Comparison of ENCODE assay signal across 1 cellular context in the genomic region with DNA sequence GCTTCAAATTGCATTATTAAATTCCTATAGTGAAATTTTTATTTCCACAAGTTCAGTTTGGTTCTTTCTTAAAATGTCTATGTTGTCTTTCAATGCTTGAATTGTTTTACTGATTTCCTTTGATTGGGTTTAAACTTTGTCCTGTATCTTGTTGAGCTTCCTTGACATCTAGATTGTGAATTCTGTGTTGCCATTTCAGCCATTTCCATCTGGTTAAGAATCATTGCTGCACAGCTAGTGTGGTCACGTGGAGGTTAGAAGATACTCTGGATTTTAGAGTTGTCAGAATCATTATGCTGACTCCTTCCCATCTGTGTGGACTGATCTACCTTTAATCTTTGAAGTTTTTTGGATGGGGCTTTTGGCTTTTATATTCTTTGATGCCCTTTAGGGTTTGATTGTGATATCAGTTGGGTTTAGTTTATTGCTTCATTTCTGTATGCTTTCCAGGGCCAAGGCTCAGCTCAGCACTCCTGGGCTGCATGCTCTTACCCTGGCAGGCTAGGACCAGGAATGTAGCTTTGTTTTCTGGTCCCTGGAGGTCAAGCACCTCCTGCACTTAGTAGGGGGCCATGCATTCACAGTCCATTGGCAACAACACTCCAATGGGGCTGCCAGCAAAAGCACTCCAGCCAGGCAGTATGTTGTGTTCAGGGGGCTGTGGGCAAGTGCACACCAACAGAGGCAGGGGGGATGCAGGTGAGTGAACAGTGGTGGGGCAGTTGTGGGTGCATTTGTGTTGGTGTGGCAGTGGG.
TF ChIP-seq lines count a peak whose summit lies in the region.

No MANE protein-coding gene starts in this region.

TF ChIP-seq in GM23338, 12 proteins besides CTCF, POLR2A, EP300 and RAD21 (continued from another document):
- TF ChIP-seq, protein P1, sequence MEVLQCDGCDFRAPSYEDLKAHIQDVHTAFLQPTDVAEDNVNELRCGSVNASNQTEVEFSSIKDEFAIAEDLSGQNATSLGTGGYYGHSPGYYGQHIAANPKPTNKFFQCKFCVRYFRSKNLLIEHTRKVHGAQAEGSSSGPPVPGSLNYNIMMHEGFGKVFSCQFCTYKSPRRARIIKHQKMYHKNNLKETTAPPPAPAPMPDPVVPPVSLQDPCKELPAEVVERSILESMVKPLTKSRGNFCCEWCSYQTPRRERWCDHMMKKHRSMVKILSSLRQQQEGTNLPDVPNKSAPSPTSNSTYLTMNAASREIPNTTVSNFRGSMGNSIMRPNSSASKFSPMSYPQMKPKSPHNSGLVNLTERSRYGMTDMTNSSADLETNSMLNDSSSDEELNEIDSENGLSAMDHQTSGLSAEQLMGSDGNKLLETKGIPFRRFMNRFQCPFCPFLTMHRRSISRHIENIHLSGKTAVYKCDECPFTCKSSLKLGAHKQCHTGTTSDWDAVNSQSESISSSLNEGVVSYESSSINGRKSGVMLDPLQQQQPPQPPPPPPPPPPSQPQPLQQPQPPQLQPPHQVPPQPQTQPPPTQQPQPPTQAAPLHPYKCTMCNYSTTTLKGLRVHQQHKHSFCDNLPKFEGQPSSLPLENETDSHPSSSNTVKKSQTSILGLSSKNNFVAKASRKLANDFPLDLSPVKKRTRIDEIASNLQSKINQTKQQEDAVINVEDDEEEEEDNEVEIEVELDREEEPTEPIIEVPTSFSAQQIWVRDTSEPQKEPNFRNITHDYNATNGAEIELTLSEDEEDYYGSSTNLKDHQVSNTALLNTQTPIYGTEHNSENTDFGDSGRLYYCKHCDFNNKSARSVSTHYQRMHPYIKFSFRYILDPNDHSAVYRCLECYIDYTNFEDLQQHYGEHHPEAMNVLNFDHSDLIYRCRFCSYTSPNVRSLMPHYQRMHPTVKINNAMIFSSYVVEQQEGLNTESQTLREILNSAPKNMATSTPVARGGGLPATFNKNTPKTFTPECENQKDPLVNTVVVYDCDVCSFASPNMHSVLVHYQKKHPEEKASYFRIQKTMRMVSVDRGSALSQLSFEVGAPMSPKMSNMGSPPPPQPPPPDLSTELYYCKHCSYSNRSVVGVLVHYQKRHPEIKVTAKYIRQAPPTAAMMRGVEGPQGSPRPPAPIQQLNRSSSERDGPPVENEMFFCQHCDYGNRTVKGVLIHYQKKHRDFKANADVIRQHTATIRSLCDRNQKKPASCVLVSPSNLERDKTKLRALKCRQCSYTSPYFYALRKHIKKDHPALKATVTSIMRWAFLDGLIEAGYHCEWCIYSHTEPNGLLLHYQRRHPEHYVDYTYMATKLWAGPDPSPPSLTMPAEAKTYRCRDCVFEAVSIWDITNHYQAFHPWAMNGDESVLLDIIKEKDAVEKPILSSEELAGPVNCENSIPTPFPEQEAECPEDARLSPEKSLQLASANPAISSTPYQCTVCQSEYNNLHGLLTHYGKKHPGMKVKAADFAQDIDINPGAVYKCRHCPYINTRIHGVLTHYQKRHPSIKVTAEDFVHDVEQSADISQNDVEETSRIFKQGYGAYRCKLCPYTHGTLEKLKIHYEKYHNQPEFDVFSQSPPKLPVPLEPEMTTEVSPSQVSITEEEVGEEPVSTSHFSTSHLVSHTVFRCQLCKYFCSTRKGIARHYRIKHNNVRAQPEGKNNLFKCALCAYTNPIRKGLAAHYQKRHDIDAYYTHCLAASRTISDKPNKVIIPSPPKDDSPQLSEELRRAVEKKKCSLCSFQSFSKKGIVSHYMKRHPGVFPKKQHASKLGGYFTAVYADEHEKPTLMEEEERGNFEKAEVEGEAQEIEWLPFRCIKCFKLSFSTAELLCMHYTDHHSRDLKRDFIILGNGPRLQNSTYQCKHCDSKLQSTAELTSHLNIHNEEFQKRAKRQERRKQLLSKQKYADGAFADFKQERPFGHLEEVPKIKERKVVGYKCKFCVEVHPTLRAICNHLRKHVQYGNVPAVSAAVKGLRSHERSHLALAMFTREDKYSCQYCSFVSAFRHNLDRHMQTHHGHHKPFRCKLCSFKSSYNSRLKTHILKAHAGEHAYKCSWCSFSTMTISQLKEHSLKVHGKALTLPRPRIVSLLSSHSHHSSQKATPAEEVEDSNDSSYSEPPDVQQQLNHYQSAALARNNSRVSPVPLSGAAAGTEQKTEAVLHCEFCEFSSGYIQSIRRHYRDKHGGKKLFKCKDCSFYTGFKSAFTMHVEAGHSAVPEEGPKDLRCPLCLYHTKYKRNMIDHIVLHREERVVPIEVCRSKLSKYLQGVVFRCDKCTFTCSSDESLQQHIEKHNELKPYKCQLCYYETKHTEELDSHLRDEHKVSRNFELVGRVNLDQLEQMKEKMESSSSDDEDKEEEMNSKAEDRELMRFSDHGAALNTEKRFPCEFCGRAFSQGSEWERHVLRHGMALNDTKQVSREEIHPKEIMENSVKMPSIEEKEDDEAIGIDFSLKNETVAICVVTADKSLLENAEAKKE (CRISPR knock-in tag; IDR thresholded peaks at IDR 0.05), result no peak
